ENCODE assay signal across 34 cellular contexts in the genomic region with DNA sequence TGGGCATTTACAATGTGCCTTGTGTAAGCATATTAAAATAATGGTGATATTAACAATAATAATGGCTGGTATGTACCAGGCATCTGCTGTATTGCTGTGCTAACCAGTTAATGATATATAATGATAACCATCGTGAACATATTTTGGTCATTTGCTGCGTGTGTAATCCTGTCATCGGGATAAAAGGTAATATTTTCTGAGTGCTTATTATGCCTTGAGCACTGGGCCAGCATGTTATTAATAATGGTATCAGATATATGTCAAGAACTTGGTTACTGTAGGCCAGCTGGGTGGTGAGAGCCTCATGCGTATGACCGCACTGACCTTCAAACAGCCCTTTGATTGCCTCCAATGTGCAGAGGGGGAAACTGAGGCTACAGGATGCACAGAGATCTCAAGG. TPM values are rescaled to one million over a fixed set of nuclear protein-coding genes. Genes with fewer than 3 reads are reported as not detected.
"Had no signal": no experiment of that assay in that cellular context is flagged by ENCODE, and none has a peak within 500 bp of the region (broad histone marks: within the 10 kb centered on the region; RNA-seq: fewer than 3 reads in every experiment).

No MANE protein-coding gene starts in this region.

- H3K9ac ChIP-seq: neural progenitor cell had no signal

- H3K4me3 ChIP-seq: left lung, lower lobe of right lung, neural progenitor cell, ovary, right atrium auricular region, right lobe of liver, smooth muscle cell, testis, thyroid gland, transverse colon, upper lobe of right lung had no signal

- H2AFZ ChIP-seq: neural progenitor cell had no signal

- H3K36me3 ChIP-seq: left lung, lower lobe of right lung, neural progenitor cell, neutrophil, ovary, right atrium auricular region, right lobe of liver, thyroid gland, transverse colon, upper lobe of right lung had no signal

- H3K27me3 ChIP-seq: ovary, right atrium auricular region, right lobe of liver, testis, thyroid gland had no signal

- H3K4me1 ChIP-seq: neural progenitor cell had no signal

- H3K27ac ChIP-seq: left lung, lower lobe of right lung, neural progenitor cell, neutrophil, ovary, right atrium auricular region, right lobe of liver, testis, thyroid gland, transverse colon, upper lobe of right lung had no signal

- ATAC-seq: left colon; left lung; lower lobe of right lung; natural killer cell; right lobe of liver; stimulated activated memory B cell treated with anti-CD40 and anti-IgM and Interleukin-4, amounts not matched to agents 10 μg/mL and 1 μg/mL and 100 μg/mL, for 72 hours; stimulated activated naive CD8-positive, alpha-beta T cell treated with anti-CD3 and anti-CD28 coated beads, Interleukin-15, amount 100 ng/mL, for 72 hours; upper lobe of right lung had no signal

- H3K4me2 ChIP-seq: neural progenitor cell, smooth muscle cell had no signal

- H3K9me3 ChIP-seq: left lung, lower lobe of right lung, neutrophil, ovary, right atrium auricular region, right lobe of liver, testis, thyroid gland, transverse colon, upper lobe of right lung had no signal

- DNase-seq: hypothalamus; immature natural killer cell; kidney; left colon; mammary epithelial cell; mesenchymal stem cell; natural killer cell; nephron progenitor cell; occipital lobe; ovary; stimulated activated CD4-positive, alpha-beta T cell treated with anti-CD3 and anti-CD28 coated beads, Interleukin-1b, Interleukin-23, amount 100 ng/mL, for 48 hours; stimulated activated CD4-positive, alpha-beta T cell treated with anti-CD3 and anti-CD28 coated beads, Interleukin-2, amount 100 ng/mL, for 48 hours; stimulated activated CD4-positive, alpha-beta T cell treated with anti-CD3 and anti-CD28 coated beads, Interleukin-4, amount 100 ng/mL, for 4 hours; stimulated activated CD8-positive, alpha-beta memory T cell treated with anti-CD3 and anti-CD28 coated beads, Interleukin-4, amount 100 ng/mL, for 48 hours; stimulated activated naive CD4-positive, alpha-beta T cell treated with Interleukin-2 at 50 U/mL for 16 hours; stimulated activated naive CD8-positive, alpha-beta T cell treated with anti-CD3 and anti-CD28 coated beads, Interleukin-15, amount 100 ng/mL, for 72 hours; testis; thyroid gland; transverse colon; upper lobe of right lung had no signal

RNA-seq across cellular contexts. Expression of a gene that starts 22.2 kb away (rescaled TPM):
- total RNA-seq: liver, natural killer cell, occipital lobe, pulmonary artery endothelial cell, renal cortical epithelial cell, skeletal muscle tissue had no signal
- polyA plus RNA-seq: immature natural killer cell had no signal

RNA-seq across cellular contexts. Expression of a gene that starts 41.4 kb away (rescaled TPM):
- total RNA-seq: progenitor cell of endocrine pancreas, pulmonary artery endothelial cell, renal cortical epithelial cell had no signal
- polyA plus RNA-seq: immature natural killer cell had no signal

RNA-seq across cellular contexts. Expression of a gene that starts 45.2 kb away (rescaled TPM):
- total RNA-seq: natural killer cell, occipital lobe, progenitor cell of endocrine pancreas, renal cortical epithelial cell had no signal

RNA-seq across cellular contexts. Expression of a gene that starts 49.6 kb away (rescaled TPM):
- total RNA-seq: left colon, left lung, lower lobe of right lung, mucosa of gallbladder, progenitor cell of endocrine pancreas, pulmonary artery endothelial cell, renal cortical epithelial cell, right atrium auricular region, smooth muscle cell, transverse colon had no signal
- polyA plus RNA-seq: smooth muscle cell had no signal

RNA-seq across cellular contexts. Expression of a gene that starts 51.9 kb away (rescaled TPM):
- total RNA-seq: natural killer cell, occipital lobe, pulmonary artery endothelial cell had no signal
- polyA plus RNA-seq: immature natural killer cell, mammary epithelial cell had no signal
